In the genomic region with DNA sequence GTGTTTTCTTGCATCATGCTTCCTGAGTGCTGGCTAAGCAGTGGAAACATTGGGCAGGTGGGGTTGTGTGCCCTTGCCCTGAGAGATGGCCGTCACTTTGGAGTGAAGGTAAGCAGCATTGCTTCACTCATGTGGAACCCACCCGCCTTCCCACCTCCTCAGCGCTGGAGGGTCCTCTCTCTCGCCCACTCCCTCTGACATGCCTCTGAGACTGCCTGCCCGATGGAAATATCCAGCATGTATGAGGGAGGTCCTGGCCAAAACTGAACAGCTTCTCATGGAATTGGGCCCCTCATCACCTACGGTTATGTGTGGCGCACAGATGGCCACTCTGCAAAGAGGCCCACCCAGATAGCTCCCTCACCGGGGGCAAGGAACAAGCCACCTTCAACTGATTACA, we compare ENCODE assay signal across 15 cellular contexts. TPM values are rescaled to one million over a fixed set of nuclear protein-coding genes. Genes with fewer than 3 reads are reported as not detected.
DNase-seq lines count a peak whose midpoint lies in the region; ATAC-seq and TF ChIP-seq lines count a peak whose summit lies in the region.
"Had no signal": no experiment of that assay in that cellular context is flagged by ENCODE, and none has a peak within 500 bp of the region (broad histone marks: within the 10 kb centered on the region; RNA-seq: fewer than 3 reads in every experiment).

No MANE protein-coding gene starts in this region.

- intact Hi-C loops in HCT116 (cut with micrococcal nuclease) = no loop called here
- intact Hi-C loops in gastrocnemius medialis (cut with DNase I; ENCODE audit: low total_unique reads) = no loop called here

- H3K27me3 ChIP-seq in HCT116 (ENCODE audit: insufficient read depth, low read length) (no peaks in the 10 kb centered on the region), gastrocnemius medialis (no peaks in the 10 kb centered on the region)
- H3K27me3 ChIP-seq: heart left ventricle had no signal

- no peaks in the 10 kb centered on the region for H3K27me3 Mint-ChIP-seq in activated CD4-positive, alpha-beta T cell treated with anti-CD3 and anti-CD28 coated beads, Interleukin-2, amount 10 ng/mL, durations not matched to agents 7 days and 5 days

- no peak for DNase-seq in activated CD4-positive, alpha-beta T cell treated with anti-CD3 and anti-CD28 coated beads, Interleukin-2, amount 10 ng/mL, durations not matched to agents 7 days and 5 days
- no peak for DNase-seq in activated CD4-positive, alpha-beta T cell treated with anti-CD3 and anti-CD28 coated beads, Interleukin-2, amount 50 U/mL, for 48 hours
- DNase-seq in HCT116 (ENCODE audit: low read depth, low spot score) (no peak), gastrocnemius medialis (no peak), kidney tubule cell (ENCODE audit: low spot score) (no peak), ACHN (no peak)
- no peak for DNase-seq in activated naive CD4-positive, alpha-beta T cell treated with anti-CD3 and anti-CD28 coated beads, Interleukin-2, amount 50 U/mL, for 72 hours (ENCODE audit: low spot score in 2 of 2)
- DNase-seq in stimulated activated naive CD4-positive, alpha-beta T cell treated with Interleukin-2 at 50 U/mL for 16 hours (lab: John Stamatoyannopoulos, UW) = no peak
- DNase-seq: Calu3, H7, NCI-H2107, substantia nigra had no signal

- no peaks in the 10 kb centered on the region for H4K20me1 ChIP-seq in HCT116 (ENCODE audit: insufficient read depth)

- in situ Hi-C loops in gastrocnemius medialis (cut with MboI; ENCODE audit: low sequenced_read_pairs in 4 of 4) (no loop called here), ACHN (cut with HindIII; ENCODE audit: low pct_ligation_motif_present, low pct_unique_long_range_greater_than_20kb, low sequenced_read_pairs) (no loop called here)

- CTCF ChIA-PET in activated CD4-positive, alpha-beta T cell treated with anti-CD3 and anti-CD28 coated beads, Interleukin-2, amount 10 ng/mL, durations not matched to agents 7 days and 5 days (lab: Charles Lee) = interaction anchor here (1.5 to 1.8 kb wide), 2 partner anchors 9 kb away, joined by 4 read pairs; no protein-coding TSS in a partner anchor
- CTCF ChIA-PET in HCT116 (lab: Charles Lee) = no interaction called here

- H3K27ac ChIP-seq in HCT116 (ENCODE audit: low read depth, low read length) = no peak overlapping the region
- H3K27ac ChIP-seq in gastrocnemius medialis = peak overlapping the region; percentile 56 to 77 (median 68)

- TF ChIP-seq POLR2A in HCT116 (IDR thresholded peaks at IDR 0.05; ENCODE audit: borderline replicate concordance, extremely low read depth, insufficient read depth, insufficient read length) (no peak), gastrocnemius medialis (IDR thresholded peaks at IDR 0.05) (no peak)

- peaks cover 70 to 92% of the 10 kb centered on the region in 2 experiments for H3K4me1 ChIP-seq in HCT116 (ENCODE audit: control insufficient read depth in 1 of 2, insufficient read depth in 2 of 2, low read length in 2 of 2)
- H3K4me1 ChIP-seq in gastrocnemius medialis = peaks cover 77 to 87% of the 10 kb centered on the region in 2 donors

- POLR2A ChIA-PET in activated CD4-positive, alpha-beta T cell treated with anti-CD3 and anti-CD28 coated beads, Interleukin-2, amount 10 ng/mL, durations not matched to agents 7 days and 5 days (lab: Charles Lee) = no interaction called here
- POLR2A ChIA-PET in HCT116 (lab: Charles Lee) = interaction anchor here (2.1 kb wide), 1 partner anchor 12 kb away, joined by 5 read pairs; no protein-coding TSS in a partner anchor

- no peak overlapping the region for H3K4me3 Mint-ChIP-seq in activated CD4-positive, alpha-beta T cell treated with anti-CD3 and anti-CD28 coated beads, Interleukin-2, amount 10 ng/mL, durations not matched to agents 7 days and 5 days

- TF ChIP-seq CTCF in HCT116 (IDR thresholded peaks at IDR 0.05 in 2 of 3, conservative IDR thresholded peaks at IDR 0.05 in 1 of 3; ENCODE audit: borderline replicate concordance in 1 of 3, insufficient read depth in 1 of 3, low read depth in 2 of 3, low read length in 2 of 3) (no peak), gastrocnemius medialis (IDR thresholded peaks at IDR 0.05 in 4 of 5, conservative IDR thresholded peaks at IDR 0.05 in 1 of 5) (no peak)

- H3K4me3 ChIP-seq in HCT116 (replicated peaks in 1 of 2; ENCODE audit: low read depth in 1 of 2, low read length in 2 of 2) = no peak overlapping the region
- H3K4me3 ChIP-seq in gastrocnemius medialis = no peak overlapping the region
- H3K4me3 ChIP-seq: coronary artery, heart left ventricle, smooth muscle cell had no signal

- H3K9ac ChIP-seq in HCT116 (ENCODE audit: low read length) = no peak overlapping the region

- H3K36me3 Mint-ChIP-seq in activated CD4-positive, alpha-beta T cell treated with anti-CD3 and anti-CD28 coated beads, Interleukin-2, amount 10 ng/mL, durations not matched to agents 7 days and 5 days (ENCODE audit: low read depth) = peaks cover 87% of the 10 kb centered on the region
- peaks cover 15 to 74% of the 10 kb centered on the region in 2 donors for H3K36me3 Mint-ChIP-seq in activated naive CD4-positive, alpha-beta T cell treated with anti-CD3 and anti-CD28 coated beads, Interleukin-2, amount 50 U/mL, for 72 hours

- TF ChIP-seq RAD21 in HCT116 (IDR thresholded peaks at IDR 0.05; ENCODE audit: low read depth) = no peak

- H2AFZ ChIP-seq in HCT116 (ENCODE audit: low read depth, low read length, poor library complexity, severe bottlenecking) = no peak overlapping the region

- peak overlapping the region; percentile 51 for H3K27ac Mint-ChIP-seq in activated CD4-positive, alpha-beta T cell treated with anti-CD3 and anti-CD28 coated beads, Interleukin-2, amount 10 ng/mL, durations not matched to agents 7 days and 5 days
- H3K27ac Mint-ChIP-seq in activated naive CD4-positive, alpha-beta T cell treated with anti-CD3 and anti-CD28 coated beads, Interleukin-2, amount 50 U/mL, for 72 hours = peak overlapping the region; percentile 81 to 97

- ATAC-seq in HCT116 (no peak), gastrocnemius medialis (no peak)
- no peak for ATAC-seq in activated naive CD4-positive, alpha-beta T cell treated with anti-CD3 and anti-CD28 coated beads, Interleukin-2, amount 50 U/mL, for 72 hours
- ATAC-seq: heart left ventricle had no signal

- H3K9me3 Mint-ChIP-seq in activated CD4-positive, alpha-beta T cell treated with anti-CD3 and anti-CD28 coated beads, Interleukin-2, amount 10 ng/mL, durations not matched to agents 7 days and 5 days = peaks cover 18% of the 10 kb centered on the region
- H3K9me3 Mint-ChIP-seq in activated naive CD4-positive, alpha-beta T cell treated with anti-CD3 and anti-CD28 coated beads, Interleukin-2, amount 50 U/mL, for 72 hours = peaks cover 4 to 15% of the 10 kb centered on the region in 2 donors

- BruUV-seq in HCT116 (replicated peaks; lab: Mats Ljungman, UMichigan) = no TSS peak

- H3K4me2 ChIP-seq in HCT116 (ENCODE audit: low read length) = peak overlapping the region; percentile 8; the same call in 1 of the 2 replicates
- H3K4me2 ChIP-seq: smooth muscle cell had no signal

- RAD21 ChIA-PET in HCT116 (lab: Charles Lee; ENCODE audit: low non-redundant PET in 1 of 2, low total read pairs in 2 of 2, uncharacterized antibody in 2 of 2, unreplicated experiment in 2 of 2) = no interaction called here

- H3K9me3 ChIP-seq in HCT116 (ENCODE audit: control insufficient read depth in 1 of 2, insufficient read depth in 1 of 2, low read depth in 1 of 2, low read length in 2 of 2) (peaks cover 0 to 13% of the 10 kb centered on the region in 2 experiments; a peak in 1 of 4 replicates), gastrocnemius medialis (no peaks in the 10 kb centered on the region)

- H3K79me2 ChIP-seq in HCT116 (ENCODE audit: insufficient read depth, low read length) = peaks cover 94% of the 10 kb centered on the region

- H3K9me2 ChIP-seq in HCT116 (ENCODE audit: insufficient read depth) = no peaks in the 10 kb centered on the region

- peaks cover 95% of the 10 kb centered on the region for H3K4me1 Mint-ChIP-seq in activated CD4-positive, alpha-beta T cell treated with anti-CD3 and anti-CD28 coated beads, Interleukin-2, amount 10 ng/mL, durations not matched to agents 7 days and 5 days

- H3K36me3 ChIP-seq in HCT116 (ENCODE audit: control insufficient read depth in 1 of 2, insufficient read depth in 2 of 2, low read length in 2 of 2) (peaks cover 0 to 14% of the 10 kb centered on the region in 2 experiments; a peak in 2 of 4 replicates), gastrocnemius medialis (no peaks in the 10 kb centered on the region)
- H3K36me3 ChIP-seq: heart left ventricle had no signal

TF ChIP-seq in HCT116, 20 proteins besides CTCF, POLR2A, EP300 and RAD21:
- no peak for TF ChIP-seq ZFX (IDR thresholded peaks at IDR 0.05)

RNA-seq across cellular contexts. Expression of a gene that starts 48.6 kb away (rescaled TPM):
- total RNA-seq in activated CD4-positive, alpha-beta T cell treated with anti-CD3 and anti-CD28 coated beads, Interleukin-2, amount 10 ng/mL, durations not matched to agents 7 days and 5 days = 10 to 100 TPM; 81.6 to 83.9 TPM
- total RNA-seq in HCT116 (2021; ENCODE audit: unreplicated experiment) (89.2 TPM), gastrocnemius medialis (10 to 100 TPM; 15.9 to 61.7 (median 26.3) TPM)
- 54.4 and 57.6 TPM in 2 replicates for polyA plus RNA-seq in HCT116 (2012)
- total RNA-seq in activated naive CD4-positive, alpha-beta T cell treated with anti-CD3 and anti-CD28 coated beads, Interleukin-2, amount 50 U/mL, for 72 hours = 10 to 100 TPM; 15.4 to 75.9 TPM
